ENCODE assay signal across 8 cellular contexts in genomic region chrX:63350979-63351616, GRCh38. TPM values are rescaled to one million over a fixed set of nuclear protein-coding genes. Genes with fewer than 3 reads are reported as not detected.
DNase-seq lines count a peak whose midpoint lies in the region; TF ChIP-seq lines count a peak whose summit lies in the region.

SPIN4 (minus strand) TSS chrX:63351332; CDS start chrX:63350819, 513 bp downstream.

- no peaks in the 10 kb centered on the region for H3K9me3 ChIP-seq in neuron (ENCODE audit: low read length)
- H3K9me3 ChIP-seq in subcutaneous abdominal adipose tissue (ENCODE audit: control insufficient read depth in 5 of 5, low read length in 5 of 5), result peaks cover 0 to 8% (median 0%) of the 10 kb centered on the region in 5 donors

- H3K36me3 ChIP-seq in neuron (ENCODE audit: insufficient read depth, low read length) (no peaks in the 10 kb centered on the region), subcutaneous abdominal adipose tissue (ENCODE audit: control insufficient read depth in 5 of 5, insufficient read depth in 5 of 5, low read length in 5 of 5) (no peaks in the 10 kb centered on the region)

- H3K9ac ChIP-seq in subcutaneous abdominal adipose tissue (ENCODE audit: low read length in 5 of 5), result peak within 1 kb of the TSS in 3 of 5 donors; percentile 12 to 65 (median 45)

- no peak within 1 kb of the TSS for H3K27ac ChIP-seq in subcutaneous abdominal adipose tissue (ENCODE audit: low read depth, low read length)

- peak within 1 kb of the TSS; percentile 17 for H2AFZ ChIP-seq in neuron (ENCODE audit: low read depth, low read length)

- TF ChIP-seq POLR2A in Raji (IDR thresholded peaks at IDR 0.05; ENCODE audit: insufficient read depth, low read depth, low read length), result peak; percentile 66

- no peaks in the 10 kb centered on the region for H3K27me3 ChIP-seq in neuron (ENCODE audit: insufficient read depth, low read length)
- peaks cover 0 to 3% (median 2%) of the 10 kb centered on the region in 5 donors for H3K27me3 ChIP-seq in subcutaneous abdominal adipose tissue (ENCODE audit: control insufficient read depth in 5 of 5, insufficient read depth in 4 of 5, low read length in 5 of 5)

- H3K4me3 ChIP-seq in neuron (ENCODE audit: low read length) (peak within 1 kb of the TSS; percentile 52), subcutaneous abdominal adipose tissue (ENCODE audit: low read depth in 1 of 5, low read length in 5 of 5) (peak within 1 kb of the TSS; percentile 66 to 94 (median 71))

- DNase-seq in ELR (ENCODE audit: low read depth), result peak; percentile 89
- DNase-seq in H4 (ENCODE audit: low spot score), result peak; percentile 90
- DNase-seq in LoVo (ENCODE audit: low spot score), result peak; percentile 77
- DNase-seq in activated gamma-delta T cell treated with anti-CD3 and anti-CD28 coated beads, Interleukin-2, amount 50 U/mL, for 16 hours (ENCODE audit: low read depth), result peak; percentile 40
- DNase-seq in foreskin melanocyte, result peak; percentile 72

- peaks cover 8% of the 10 kb centered on the region for H3K4me1 ChIP-seq in neuron (ENCODE audit: insufficient read depth, low read length)
- peaks cover 0 to 11% (median 9%) of the 10 kb centered on the region in 5 donors for H3K4me1 ChIP-seq in subcutaneous abdominal adipose tissue (ENCODE audit: control insufficient read depth in 5 of 5, insufficient read depth in 5 of 5, low read length in 5 of 5)

RNA-seq across cellular contexts. Expression of gene SPIN4, which starts in this region (rescaled TPM):
- 7.1 and 13.8 TPM in 2 replicates for total RNA-seq in H4 (2014; rRNA removed; shearing (Covaris generic))

Comparison
In these comparisons a context has a peak if more than half of its experiments do, and no peak if none do; other contexts are left out.
1. DNase-seq: peak in every context shown above with its lines; median percentile 90 in H4; 89 in ELR; 77 in LoVo; 72 in foreskin melanocyte; 40 in activated gamma-delta T cell treated with anti-CD3 and anti-CD28 coated beads, Interleukin-2, amount 50 U/mL, for 16 hours.